22 cellular contexts compared by ENCODE assay signal in the genomic region with DNA sequence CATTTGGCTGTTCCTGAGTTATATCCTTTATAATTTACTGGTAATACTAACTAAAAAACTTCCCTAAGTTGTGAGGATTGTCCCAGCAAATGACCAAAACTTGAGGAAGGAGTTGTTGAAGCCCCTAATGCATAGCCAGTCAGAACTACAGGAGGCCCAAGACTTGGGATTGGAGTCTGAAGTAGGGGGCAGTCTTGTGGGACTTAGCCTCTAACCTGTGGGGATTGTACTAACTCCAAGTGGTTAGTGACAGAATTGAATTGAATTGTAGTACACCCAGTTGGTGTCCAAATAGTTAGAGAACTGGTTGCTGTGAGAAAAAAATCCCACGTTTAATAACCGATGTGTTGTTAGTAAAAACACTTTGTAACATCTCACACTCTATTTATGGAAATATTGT.
"Had no signal": no experiment of that assay in that cellular context is flagged by ENCODE, and none has a peak within 500 bp of the region (broad histone marks: within the 10 kb centered on the region; RNA-seq: fewer than 3 reads in every experiment).

No MANE protein-coding gene starts in this region.

- H3K4me1 ChIP-seq: heart right ventricle, right atrium auricular region, right lobe of liver, stomach, testis, upper lobe of right lung had no signal

- H2AFZ ChIP-seq: hepatocyte had no signal

- H3K27ac Mint-ChIP-seq: immature natural killer cell; memory B cell; naive thymus-derived CD8-positive, alpha-beta T cell; nephron; progenitor cell of endocrine pancreas; stimulated activated naive B cell treated with anti-CD40 and anti-IgM and Interleukin-4, amounts not matched to agents 10 μg/mL and 1 μg/mL and 100 μg/mL, for 72 hours had no signal

- H3K4me3 Mint-ChIP-seq: immature natural killer cell; memory B cell; naive thymus-derived CD8-positive, alpha-beta T cell; nephron; neural crest cell; stimulated activated naive B cell treated with anti-CD40 and anti-IgM and Interleukin-4, amounts not matched to agents 10 μg/mL and 1 μg/mL and 100 μg/mL, for 72 hours had no signal

- H3K9me3 Mint-ChIP-seq: nephron, neural crest cell had no signal

- H3K36me3 Mint-ChIP-seq: immature natural killer cell; memory B cell; stimulated activated naive B cell treated with anti-CD40 and anti-IgM and Interleukin-4, amounts not matched to agents 10 μg/mL and 1 μg/mL and 100 μg/mL, for 72 hours had no signal

- H3K4me1 Mint-ChIP-seq: immature natural killer cell; memory B cell; naive thymus-derived CD8-positive, alpha-beta T cell; stimulated activated naive B cell treated with anti-CD40 and anti-IgM and Interleukin-4, amounts not matched to agents 10 μg/mL and 1 μg/mL and 100 μg/mL, for 72 hours had no signal

- H3K36me3 ChIP-seq: heart right ventricle, left ventricle myocardium inferior, ovary, right atrium auricular region, right lobe of liver, stomach, tibial artery, upper lobe of right lung had no signal

- H3K4me3 ChIP-seq: heart right ventricle, hepatocyte, left ventricle myocardium inferior, ovary, right atrium auricular region, right lobe of liver, smooth muscle cell, stomach, testis, tibial artery, upper lobe of right lung had no signal

- ATAC-seq: heart right ventricle; naive thymus-derived CD8-positive, alpha-beta T cell; right lobe of liver; stimulated activated naive B cell treated with anti-CD40 and anti-IgM and Interleukin-4, amounts not matched to agents 10 μg/mL and 1 μg/mL and 100 μg/mL, for 72 hours; stimulated activated naive CD8-positive, alpha-beta T cell treated with anti-CD3 and anti-CD28 coated beads, Interleukin-15, Interleukin-2, amounts not matched to agents 100 U/mL and 50 U/mL, for 24 hours; upper lobe of right lung had no signal

- H3K27me3 Mint-ChIP-seq: memory B cell; naive thymus-derived CD8-positive, alpha-beta T cell; progenitor cell of endocrine pancreas; stimulated activated naive B cell treated with anti-CD40 and anti-IgM and Interleukin-4, amounts not matched to agents 10 μg/mL and 1 μg/mL and 100 μg/mL, for 72 hours had no signal

- H3K27ac ChIP-seq: heart right ventricle, hepatocyte, left ventricle myocardium inferior, ovary, right atrium auricular region, right lobe of liver, stomach, testis, tibial artery, upper lobe of right lung had no signal

- H3K27me3 ChIP-seq: heart right ventricle, hepatocyte, right atrium auricular region, right lobe of liver, stomach, testis, tibial artery, upper lobe of right lung had no signal

- H3K4me2 ChIP-seq: hepatocyte, smooth muscle cell had no signal

- DNase-seq: heart right ventricle; immature natural killer cell; left ventricle myocardium inferior; naive thymus-derived CD8-positive, alpha-beta T cell; ovary; right lobe of liver; stimulated activated CD4-positive, alpha-beta T cell treated with anti-CD3 and anti-CD28 coated beads, Interleukin-2, amount 100 ng/mL, for 24 hours; stimulated activated CD4-positive, alpha-beta T cell treated with anti-CD3 and anti-CD28 coated beads, Interleukin-4, amount 100 ng/mL, for 1 hour; stimulated activated naive B cell treated with anti-CD40 and anti-IgM and Interleukin-4, amounts not matched to agents 10 μg/mL and 1 μg/mL and 100 μg/mL, for 72 hours; stimulated activated naive CD8-positive, alpha-beta T cell treated with anti-CD3 and anti-CD28 coated beads, Interleukin-15, Interleukin-2, amounts not matched to agents 100 U/mL and 50 U/mL, for 24 hours; stomach; testis; tibial artery; trophoblast cell; upper lobe of right lung had no signal

- H3K9me3 ChIP-seq: heart right ventricle, left ventricle myocardium inferior, ovary, right atrium auricular region, right lobe of liver, stomach, testis, tibial artery, upper lobe of right lung had no signal

- H3K79me2 ChIP-seq: hepatocyte had no signal
